ENCODE assay signal across 10 cellular contexts in the genomic region with DNA sequence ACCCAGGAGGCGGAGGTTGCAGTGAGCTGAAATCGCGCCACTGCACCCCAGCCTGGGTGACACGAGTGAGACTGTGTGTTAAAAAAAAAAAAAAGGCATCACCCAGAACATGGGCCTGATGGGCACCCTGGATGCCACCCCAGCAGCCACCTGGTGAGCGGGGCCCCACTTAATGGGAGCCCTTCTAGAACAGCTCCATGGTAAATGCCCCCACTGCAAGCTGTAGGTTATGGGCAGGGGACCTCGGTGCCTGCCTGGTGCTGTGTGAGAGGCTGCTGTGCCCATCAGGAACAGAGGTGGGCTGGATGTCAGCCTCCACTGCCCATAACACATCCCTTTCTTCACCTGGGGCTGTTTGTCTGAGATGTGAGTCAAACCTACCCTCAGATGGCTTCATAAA.
"Had no signal": no experiment of that assay in that cellular context is flagged by ENCODE, and none has a peak within 500 bp of the region (broad histone marks: within the 10 kb centered on the region; RNA-seq: fewer than 3 reads in every experiment).

No MANE protein-coding gene starts in this region.

- H3K27me3 Mint-ChIP-seq: activated CD4-positive, alpha-beta memory T cell treated with anti-CD3 and anti-CD28 coated beads for 36 hours; activated naive CD8-positive, alpha-beta T cell treated with anti-CD3 and anti-CD28 coated beads, Interleukin-2, amount 10 ng/mL, durations not matched to agents 7 days and 5 days; naive thymus-derived CD8-positive, alpha-beta T cell; stimulated activated naive B cell treated with anti-CD40 and anti-IgM and Interleukin-4, amounts not matched to agents 10 μg/mL and 1 μg/mL and 100 μg/mL, for 72 hours; type B pancreatic cell had no signal

- H3K9me3 ChIP-seq: neutrophil, spleen had no signal

- H3K27me3 ChIP-seq: neutrophil, spleen had no signal

- H3K36me3 ChIP-seq: neutrophil, spleen had no signal

- H3K27ac ChIP-seq: neutrophil had no signal

- DNase-seq: activated naive CD8-positive, alpha-beta T cell treated with anti-CD3 and anti-CD28 coated beads, Interleukin-2, amount 10 ng/mL, durations not matched to agents 7 days and 5 days; effector CD8-positive, alpha-beta T cell; stimulated activated CD4-positive, alpha-beta T cell treated with anti-CD3 and anti-CD28 coated beads, Interleukin-1b, Interleukin-23, amount 100 ng/mL, for 48 hours; stimulated activated naive B cell treated with anti-CD40 and anti-IgM and Interleukin-4, amounts not matched to agents 10 μg/mL and 1 μg/mL and 100 μg/mL, for 72 hours had no signal

- H3K4me3 ChIP-seq: lung, spleen had no signal

- H3K9me3 Mint-ChIP-seq: activated CD4-positive, alpha-beta memory T cell treated with anti-CD3 and anti-CD28 coated beads for 36 hours; activated naive CD8-positive, alpha-beta T cell treated with anti-CD3 and anti-CD28 coated beads, Interleukin-2, amount 10 ng/mL, durations not matched to agents 7 days and 5 days; naive thymus-derived CD8-positive, alpha-beta T cell; stimulated activated naive B cell treated with anti-CD40 and anti-IgM and Interleukin-4, amounts not matched to agents 10 μg/mL and 1 μg/mL and 100 μg/mL, for 72 hours; type B pancreatic cell had no signal

- H3K36me3 Mint-ChIP-seq: activated CD4-positive, alpha-beta memory T cell treated with anti-CD3 and anti-CD28 coated beads for 36 hours; activated naive CD8-positive, alpha-beta T cell treated with anti-CD3 and anti-CD28 coated beads, Interleukin-2, amount 10 ng/mL, durations not matched to agents 7 days and 5 days; naive thymus-derived CD8-positive, alpha-beta T cell; stimulated activated naive B cell treated with anti-CD40 and anti-IgM and Interleukin-4, amounts not matched to agents 10 μg/mL and 1 μg/mL and 100 μg/mL, for 72 hours; type B pancreatic cell had no signal

- H3K4me3 Mint-ChIP-seq: activated CD4-positive, alpha-beta memory T cell treated with anti-CD3 and anti-CD28 coated beads for 36 hours; activated naive CD8-positive, alpha-beta T cell treated with anti-CD3 and anti-CD28 coated beads, Interleukin-2, amount 10 ng/mL, durations not matched to agents 7 days and 5 days; stimulated activated naive B cell treated with anti-CD40 and anti-IgM and Interleukin-4, amounts not matched to agents 10 μg/mL and 1 μg/mL and 100 μg/mL, for 72 hours; type B pancreatic cell had no signal

- H3K27ac Mint-ChIP-seq: activated CD4-positive, alpha-beta memory T cell treated with anti-CD3 and anti-CD28 coated beads for 36 hours; activated naive CD8-positive, alpha-beta T cell treated with anti-CD3 and anti-CD28 coated beads, Interleukin-2, amount 10 ng/mL, durations not matched to agents 7 days and 5 days; stimulated activated naive B cell treated with anti-CD40 and anti-IgM and Interleukin-4, amounts not matched to agents 10 μg/mL and 1 μg/mL and 100 μg/mL, for 72 hours; type B pancreatic cell had no signal
